In genomic region chr15:99326235-99326634, GRCh38 we compare ENCODE assay signal across 17 cellular contexts.
DNase-seq lines count a peak whose midpoint lies in the region; ATAC-seq and TF ChIP-seq lines count a peak whose summit lies in the region.
"Had no signal": no experiment of that assay in that cellular context is flagged by ENCODE, and none has a peak within 500 bp of the region (broad histone marks: within the 10 kb centered on the region; RNA-seq: fewer than 3 reads in every experiment).

No MANE protein-coding gene starts in this region.

- no peak for TF ChIP-seq POLR2A in heart left ventricle (IDR thresholded peaks at IDR 0.05)
- TF ChIP-seq POLR2A in upper lobe of left lung (IDR thresholded peaks at IDR 0.05), result no peak

- no peak overlapping the region for H3K4me3 ChIP-seq in heart left ventricle
- no peak overlapping the region for H3K4me3 ChIP-seq in RWPE2 (ENCODE audit: severe bottlenecking)
- no peak overlapping the region for H3K4me3 ChIP-seq in skeletal muscle tissue (ENCODE audit: low read length in 3 of 3)
- H3K4me3 ChIP-seq in upper lobe of left lung, result no peak overlapping the region
- H3K4me3 ChIP-seq: BLaER1 treated with 17β-estradiol and CSF1 and Interleukin-3, amounts not matched to agents 10 nM and 100 nM had no signal

- H3K9ac ChIP-seq in skeletal muscle tissue (ENCODE audit: low read depth in 1 of 3, low read length in 3 of 3), result peak overlapping the region in 1 of 3 donors; percentile 23
- H3K9ac ChIP-seq: BLaER1 treated with 17β-estradiol and CSF1 and Interleukin-3, amounts not matched to agents 10 nM and 100 nM; SK-N-SH had no signal

- ATAC-seq in heart left ventricle (peak in 3 of 4 donors; percentile 48 to 72 (median 62)), RWPE2 (ENCODE audit: low read depth) (peak; percentile 44; the same call in 2 of the 3 replicates), left ventricle myocardium superior (peak; percentile 65), upper lobe of left lung (ENCODE audit: low FRiP score in 2 of 2) (no peak)
- ATAC-seq: activated CD4-positive, CD25-positive, alpha-beta regulatory T cell treated with anti-CD3 and anti-CD28 coated beads, Interleukin-2, amount 50 U/mL, for 24 hours; PC-3 had no signal

- TF ChIP-seq EP300 in upper lobe of left lung (IDR thresholded peaks at IDR 0.05), result no peak

- H3K9me3 ChIP-seq in heart left ventricle, result no peaks in the 10 kb centered on the region
- H3K9me3 ChIP-seq in RWPE2 (ENCODE audit: severe bottlenecking), result no peaks in the 10 kb centered on the region
- H3K9me3 ChIP-seq in skeletal muscle tissue (ENCODE audit: control insufficient read depth in 3 of 3, low read length in 3 of 3), result no peaks in the 10 kb centered on the region
- no peaks in the 10 kb centered on the region for H3K9me3 ChIP-seq in upper lobe of left lung
- H3K9me3 ChIP-seq: SK-N-SH had no signal

- DNase-seq in heart left ventricle (no peak), cardiac septum (ENCODE audit: low spot score) (no peak), RWPE2 (ENCODE audit: low spot score) (no peak), left ventricle myocardium superior (no peak), upper lobe of left lung (no peak), NCI-H345 (lab: John Stamatoyannopoulos, UW) (no peak), NCI-H748 (lab: John Stamatoyannopoulos, UW; ENCODE audit: unreplicated experiment) (no peak)
- DNase-seq: activated naive CD8-positive, alpha-beta T cell treated with anti-CD3 and anti-CD28 coated beads, Interleukin-2, amount 10 ng/mL, durations not matched to agents 7 days and 5 days; brain microvascular endothelial cell; glutamatergic neuron; immature natural killer cell; NCI-H774; PC-3; SK-N-SH had no signal

- peaks cover 0 to 19% (median 10%) of the 10 kb centered on the region in 12 donors for H3K4me1 ChIP-seq in heart left ventricle
- peaks cover 63% of the 10 kb centered on the region for H3K4me1 ChIP-seq in RWPE2 (ENCODE audit: insufficient read depth, poor library complexity, severe bottlenecking)
- peaks cover 13 to 25% (median 15%) of the 10 kb centered on the region in 3 donors for H3K4me1 ChIP-seq in skeletal muscle tissue (ENCODE audit: control insufficient read depth in 3 of 3, insufficient read depth in 3 of 3, low read length in 3 of 3)
- H3K4me1 ChIP-seq in upper lobe of left lung, result peaks cover 0 to 3% (median 0%) of the 10 kb centered on the region in 4 donors

- no peaks in the 10 kb centered on the region for H3K36me3 ChIP-seq in heart left ventricle
- no peaks in the 10 kb centered on the region for H3K36me3 ChIP-seq in RWPE2 (ENCODE audit: low read depth)
- no peaks in the 10 kb centered on the region for H3K36me3 ChIP-seq in skeletal muscle tissue (ENCODE audit: control insufficient read depth in 3 of 3, insufficient read depth in 3 of 3, low read length in 3 of 3)
- no peaks in the 10 kb centered on the region for H3K36me3 ChIP-seq in upper lobe of left lung
- H3K36me3 ChIP-seq: BLaER1 treated with 17β-estradiol and CSF1 and Interleukin-3, amounts not matched to agents 10 nM and 100 nM; brain microvascular endothelial cell had no signal

- H3K27ac ChIP-seq in heart left ventricle (peak overlapping the region in 2 of 12 donors; percentile 17 to 35), RWPE2 (ENCODE audit: poor library complexity, severe bottlenecking) (peak overlapping the region; percentile 94), skeletal muscle tissue (ENCODE audit: low read depth, low read length) (peak overlapping the region; percentile 81), upper lobe of left lung (no peak overlapping the region)
- H3K27ac ChIP-seq: BLaER1 treated with 17β-estradiol and CSF1 and Interleukin-3, amounts not matched to agents 10 nM and 100 nM; brain microvascular endothelial cell had no signal

- H3K27me3 ChIP-seq in heart left ventricle (no peaks in the 10 kb centered on the region), RWPE2 (ENCODE audit: insufficient read depth, poor library complexity, severe bottlenecking) (no peaks in the 10 kb centered on the region), skeletal muscle tissue (ENCODE audit: control insufficient read depth in 3 of 3, insufficient read depth in 3 of 3, low read length in 3 of 3) (no peaks in the 10 kb centered on the region), upper lobe of left lung (no peaks in the 10 kb centered on the region)
- H3K27me3 ChIP-seq: BLaER1 treated with 17β-estradiol and CSF1 and Interleukin-3, amounts not matched to agents 10 nM and 100 nM; brain microvascular endothelial cell had no signal

- TF ChIP-seq CTCF in heart left ventricle (IDR thresholded peaks at IDR 0.05) (no peak), RWPE2 (IDR thresholded peaks at IDR 0.05; ENCODE audit: poor library complexity, severe bottlenecking) (no peak), upper lobe of left lung (IDR thresholded peaks at IDR 0.05) (no peak)

- intact Hi-C loops in heart left ventricle (cut with DNase I) (no loop called here), cardiac septum (cut with DNase I) (no loop called here), left ventricle myocardium superior (cut with micrococcal nuclease) (no loop called here)

- WGBS in heart left ventricle, 4 donors, result 74 to 90% (median 76%) methylated on average over 1 of the region's 1 CpG
- 84 to 94% methylated on average over 1 of the region's 1 CpG for WGBS in upper lobe of left lung, 2 donors

Comparison
In these comparisons a context has a peak if more than half of its experiments do, and no peak if none do; other contexts are left out.
1. ATAC-seq: peak in heart left ventricle (3 of 4), RWPE2 (single experiment) and left ventricle myocardium superior (single experiment); none in upper lobe of left lung (0 of 2).
2. H3K27ac ChIP-seq: peak in RWPE2 (single experiment) and skeletal muscle tissue (single experiment); none in upper lobe of left lung (0 of 4).